In genomic region chr10:131901181-131901829, GRCh38 we compare ENCODE assay signal across 8 cellular contexts. TPM values are rescaled to one million over a fixed set of nuclear protein-coding genes. Genes with fewer than 3 reads are reported as not detected.
DNase-seq lines count a peak whose midpoint lies in the region; ATAC-seq and TF ChIP-seq lines count a peak whose summit lies in the region.

No MANE protein-coding gene starts in this region.

- H3K4me2 ChIP-seq in HCT116 (ENCODE audit: low read length) (peak overlapping the region; percentile 77), MM.1S (ENCODE audit: low read depth, low read length) (peak overlapping the region; percentile 90), neural progenitor cell (peak overlapping the region; percentile 93)

- peaks cover 18% of the 10 kb centered on the region for H3K27me3 Mint-ChIP-seq in activated T-helper 1 cell treated with anti-CD3 and anti-CD28 coated beads, Interleukin-12 subunit alpha, Interleukin-12 subunit beta, Interleukin-2, Interleukin-4 antibody, amounts not matched to agents 30 ng/mL and 10 ng/mL and 1 ng/mL, durations not matched to agents 14 hours and 24 hours and 36 hours (ENCODE audit: insufficient read depth)
- peaks cover 18% of the 10 kb centered on the region for H3K27me3 Mint-ChIP-seq in neural progenitor cell (ENCODE audit: insufficient read depth, low read depth)

- DNase-seq in GM13976 (ENCODE audit: low spot score) (peak; percentile 52), HCT116 (ENCODE audit: low read depth, low spot score) (no peak), MM.1S (peak; percentile 40), foreskin keratinocyte (no peak), neural progenitor cell (ENCODE audit: low spot score) (peak; percentile 60), NCI-H187 treated with DMSO at 0.1 percent for 48 hours (lab: John Stamatoyannopoulos, UW) (no peak), amniotic stem cell (lab: John Stamatoyannopoulos, UW) (no peak)
- DNase-seq in activated T-helper 1 cell treated with anti-CD3 and anti-CD28 coated beads, Interleukin-12 subunit alpha, Interleukin-12 subunit beta, Interleukin-2, Interleukin-4 antibody, amounts not matched to agents 30 ng/mL and 10 ng/mL and 1 ng/mL, durations not matched to agents 14 hours and 24 hours and 36 hours (ENCODE audit: low spot score): peak; percentile 52

- H3K36me3 ChIP-seq in HCT116 (ENCODE audit: control insufficient read depth in 1 of 2, insufficient read depth in 2 of 2, low read length in 2 of 2) (0 out of 4 replicates have a peak, but pooled peaks cover 0 to 3% of the 10 kb centered on the region in 2 experiments), MM.1S (replicated peaks; ENCODE audit: insufficient read depth, low read length) (no peaks in the 10 kb centered on the region; the same call in 1 of the 2 replicates), neural progenitor cell (no peaks in the 10 kb centered on the region)

- POLR2A ChIA-PET in HCT116 (lab: Charles Lee): no interaction called here

- H3K27ac Mint-ChIP-seq in activated T-helper 1 cell treated with anti-CD3 and anti-CD28 coated beads, Interleukin-12 subunit alpha, Interleukin-12 subunit beta, Interleukin-2, Interleukin-4 antibody, amounts not matched to agents 30 ng/mL and 10 ng/mL and 1 ng/mL, durations not matched to agents 14 hours and 24 hours and 36 hours: peak overlapping the region; percentile 83
- no peak overlapping the region for H3K27ac Mint-ChIP-seq in neural progenitor cell

- no peaks in the 10 kb centered on the region for H3K27me3 ChIP-seq in HCT116 (ENCODE audit: insufficient read depth, low read length)
- peaks cover 24% of the 10 kb centered on the region for H3K27me3 ChIP-seq in MM.1S (replicated peaks; ENCODE audit: insufficient read depth, low read length)
- no peaks in the 10 kb centered on the region for H3K27me3 ChIP-seq in foreskin keratinocyte
- peaks cover 21% of the 10 kb centered on the region for H3K27me3 ChIP-seq in neural progenitor cell

- 0 out of 2 replicates have a peak, but pooled peaks have one; percentile 3 for ATAC-seq in HCT116
- ATAC-seq in foreskin keratinocyte: no peak

- no peaks in the 10 kb centered on the region for H4K20me1 ChIP-seq in HCT116 (ENCODE audit: insufficient read depth)
- no peaks in the 10 kb centered on the region; the same call in 1 of the 2 replicates for H4K20me1 ChIP-seq in MM.1S (ENCODE audit: insufficient read depth, low read length)
- H4K20me1 ChIP-seq in neural progenitor cell (ENCODE audit: low read depth): peaks cover 48% of the 10 kb centered on the region

- RAD21 ChIA-PET in HCT116 (lab: Charles Lee; ENCODE audit: low non-redundant PET in 1 of 2, low total read pairs in 2 of 2, uncharacterized antibody in 2 of 2, unreplicated experiment in 2 of 2): no interaction called here

- intact Hi-C loops in HCT116 (cut with micrococcal nuclease): no loop called here
- intact Hi-C loops in activated T-helper 1 cell treated with anti-CD3 and anti-CD28 coated beads, Interleukin-12 subunit alpha, Interleukin-12 subunit beta, Interleukin-2, Interleukin-4 antibody, amounts not matched to agents 30 ng/mL and 10 ng/mL and 1 ng/mL, durations not matched to agents 14 hours and 24 hours and 36 hours (cut with micrococcal nuclease): loop anchor here (1.0 to 10.0 kb wide), 9 partner anchors 13 to 1493 kb away; partner anchors contain the start of genes ADAM8, LRRC27, MTG1 and STK32C

- in situ Hi-C loops in GM13976 (cut with MboI; ENCODE audit: low sequenced_read_pairs, unreplicated experiment): no loop called here

- BruUV-seq in HCT116 (replicated peaks; lab: Mats Ljungman, UMichigan): no TSS peak

- no peak for TF ChIP-seq POLR2A in HCT116 (IDR thresholded peaks at IDR 0.05; ENCODE audit: borderline replicate concordance, extremely low read depth, insufficient read depth, insufficient read length)

- no peak for TF ChIP-seq RAD21 in HCT116 (IDR thresholded peaks at IDR 0.05; ENCODE audit: low read depth)

- peaks cover 17% of the 10 kb centered on the region for H3K36me3 Mint-ChIP-seq in activated T-helper 1 cell treated with anti-CD3 and anti-CD28 coated beads, Interleukin-12 subunit alpha, Interleukin-12 subunit beta, Interleukin-2, Interleukin-4 antibody, amounts not matched to agents 30 ng/mL and 10 ng/mL and 1 ng/mL, durations not matched to agents 14 hours and 24 hours and 36 hours (ENCODE audit: low read depth)
- peaks cover 9% of the 10 kb centered on the region for H3K36me3 Mint-ChIP-seq in neural progenitor cell

- peak overlapping the region; percentile 91 for H3K4me3 Mint-ChIP-seq in activated T-helper 1 cell treated with anti-CD3 and anti-CD28 coated beads, Interleukin-12 subunit alpha, Interleukin-12 subunit beta, Interleukin-2, Interleukin-4 antibody, amounts not matched to agents 30 ng/mL and 10 ng/mL and 1 ng/mL, durations not matched to agents 14 hours and 24 hours and 36 hours
- peak overlapping the region; percentile 90 for H3K4me3 Mint-ChIP-seq in neural progenitor cell

- H2AFZ ChIP-seq in HCT116 (ENCODE audit: low read depth, low read length, poor library complexity, severe bottlenecking): no peak overlapping the region
- H2AFZ ChIP-seq in MM.1S (ENCODE audit: low read length): 0 out of 2 replicates have a peak overlapping the region, but pooled peaks have one; percentile 11
- H2AFZ ChIP-seq in neural progenitor cell (replicated peaks): peak overlapping the region; percentile 74

- peaks cover 15 to 34% of the 10 kb centered on the region in 2 experiments for H3K4me1 ChIP-seq in HCT116 (ENCODE audit: control insufficient read depth in 1 of 2, insufficient read depth in 2 of 2, low read length in 2 of 2)
- peaks cover 13% of the 10 kb centered on the region; the same call in 1 of the 2 replicates for H3K4me1 ChIP-seq in MM.1S (ENCODE audit: low read length)
- peaks cover 9% of the 10 kb centered on the region for H3K4me1 ChIP-seq in foreskin keratinocyte
- H3K4me1 ChIP-seq in neural progenitor cell: peaks cover 6% of the 10 kb centered on the region

- H3K9me3 Mint-ChIP-seq in activated T-helper 1 cell treated with anti-CD3 and anti-CD28 coated beads, Interleukin-12 subunit alpha, Interleukin-12 subunit beta, Interleukin-2, Interleukin-4 antibody, amounts not matched to agents 30 ng/mL and 10 ng/mL and 1 ng/mL, durations not matched to agents 14 hours and 24 hours and 36 hours: no peaks in the 10 kb centered on the region
- no peaks in the 10 kb centered on the region for H3K9me3 Mint-ChIP-seq in neural progenitor cell

- H3F3A ChIP-seq in MM.1S (ENCODE audit: insufficient read depth, low read length): no peaks in the 10 kb centered on the region
- no peaks in the 10 kb centered on the region for H3F3A ChIP-seq in neural progenitor cell (ENCODE audit: low read depth)

- H3K9me3 ChIP-seq in HCT116 (ENCODE audit: control insufficient read depth in 1 of 2, insufficient read depth in 1 of 2, low read depth in 1 of 2, low read length in 2 of 2) (no peaks in the 10 kb centered on the region), MM.1S (replicated peaks; ENCODE audit: insufficient read depth, low read length) (no peaks in the 10 kb centered on the region), neural progenitor cell (ENCODE audit: low read depth) (no peaks in the 10 kb centered on the region)

- peak overlapping the region; percentile 76 for H3K9ac ChIP-seq in HCT116 (ENCODE audit: low read length)
- H3K9ac ChIP-seq in MM.1S (ENCODE audit: low read length): peak overlapping the region; percentile 65; the same call in 1 of the 2 replicates
- H3K9ac ChIP-seq in neural progenitor cell: peak overlapping the region; percentile 72

- CTCF ChIA-PET in HCT116 (lab: Charles Lee): interaction anchor here (1.6 kb wide), 1 partner anchor 9 kb away, joined by 3 read pairs; no protein-coding TSS in a partner anchor

- H3K27ac ChIP-seq in HCT116 (ENCODE audit: low read depth, low read length) (peak overlapping the region; percentile 60; the same call in 1 of the 2 replicates), MM.1S (ENCODE audit: low read length) (peak overlapping the region; percentile 9; the same call in 1 of the 2 replicates), foreskin keratinocyte (peak overlapping the region; percentile 95), neural progenitor cell (no peak overlapping the region)

- H3K79me2 ChIP-seq in HCT116 (ENCODE audit: insufficient read depth, low read length) (peaks cover 46% of the 10 kb centered on the region), MM.1S (ENCODE audit: low read length) (peaks cover 48% of the 10 kb centered on the region), neural progenitor cell (ENCODE audit: low read depth) (peaks cover 52% of the 10 kb centered on the region)

- peak overlapping the region; percentile 64 to 65 for H3K4me3 ChIP-seq in HCT116 (replicated peaks in 1 of 2; ENCODE audit: low read depth in 1 of 2, low read length in 2 of 2)
- H3K4me3 ChIP-seq in MM.1S (ENCODE audit: low read length): peak overlapping the region; percentile 74
- peak overlapping the region; percentile 98 for H3K4me3 ChIP-seq in neural progenitor cell

- peaks cover 62% of the 10 kb centered on the region for H3K4me1 Mint-ChIP-seq in activated T-helper 1 cell treated with anti-CD3 and anti-CD28 coated beads, Interleukin-12 subunit alpha, Interleukin-12 subunit beta, Interleukin-2, Interleukin-4 antibody, amounts not matched to agents 30 ng/mL and 10 ng/mL and 1 ng/mL, durations not matched to agents 14 hours and 24 hours and 36 hours (ENCODE audit: low read depth)
- peaks cover 22% of the 10 kb centered on the region for H3K4me1 Mint-ChIP-seq in neural progenitor cell

- no peaks in the 10 kb centered on the region for H3K9me2 ChIP-seq in HCT116 (ENCODE audit: insufficient read depth)
- no peaks in the 10 kb centered on the region for H3K9me2 ChIP-seq in MM.1S (replicated peaks; ENCODE audit: insufficient read depth, low read length)

- no peak for TF ChIP-seq CTCF in GM13976 (IDR thresholded peaks at IDR 0.05; ENCODE audit: borderline replicate concordance, control extremely low read depth, extremely low read depth, insufficient read depth, missing control alignments)
- no peak for TF ChIP-seq CTCF in HCT116 (IDR thresholded peaks at IDR 0.05 in 2 of 3, conservative IDR thresholded peaks at IDR 0.05 in 1 of 3; ENCODE audit: borderline replicate concordance in 1 of 3, insufficient read depth in 1 of 3, low read depth in 2 of 3, low read length in 2 of 3)
- no peak for TF ChIP-seq CTCF in MM.1S (IDR thresholded peaks at IDR 0.05; ENCODE audit: low read length)
- TF ChIP-seq CTCF in foreskin keratinocyte (conservative IDR thresholded peaks at IDR 0.05): no peak
- no peak for TF ChIP-seq CTCF in neural progenitor cell (IDR thresholded peaks at IDR 0.05)

TF ChIP-seq in HCT116, 20 proteins besides CTCF, POLR2A, EP300 and RAD21:
- peak; percentile 58 for TF ChIP-seq ZFX (IDR thresholded peaks at IDR 0.05)
- TF ChIP-seq ELF1 (IDR thresholded peaks at IDR 0.05; ENCODE audit: borderline replicate concordance, low read depth): no peak

RNA-seq across cellular contexts. Expression of gene PPP2R2D, which starts 0.5 kb away (rescaled TPM):
- total RNA-seq in HCT116 (2021; ENCODE audit: unreplicated experiment) (18.1 TPM), foreskin keratinocyte (42.0 and 42.7 TPM in 2 replicates), neural progenitor cell (ENCODE audit: low replicate concordance) (28.1 and 31.2 TPM in 2 replicates)
- polyA plus RNA-seq in HCT116 (2012): 11.4 and 13.2 TPM in 2 replicates
- total RNA-seq in activated T-helper 1 cell treated with anti-CD3 and anti-CD28 coated beads, Interleukin-12 subunit alpha, Interleukin-12 subunit beta, Interleukin-2, Interleukin-4 antibody, amounts not matched to agents 30 ng/mL and 10 ng/mL and 1 ng/mL, durations not matched to agents 14 hours and 24 hours and 36 hours: 37.6 and 38.4 TPM in 2 replicates
- 38.9 and 42.2 TPM in 2 replicates for polyA plus RNA-seq in foreskin keratinocyte

Comparison
In these comparisons a context has a peak if more than half of its experiments do, and no peak if none do; other contexts are left out.
1. DNase-seq: peak in GM13976 (single experiment), MM.1S (single experiment), activated T-helper 1 cell treated with anti-CD3 and anti-CD28 coated beads, Interleukin-12 subunit alpha, Interleukin-12 subunit beta, Interleukin-2, Interleukin-4 antibody, amounts not matched to agents 30 ng/mL and 10 ng/mL and 1 ng/mL, durations not matched to agents 14 hours and 24 hours and 36 hours (single experiment) and neural progenitor cell (single experiment); none in HCT116 (single experiment), foreskin keratinocyte (0 of 2), NCI-H187 treated with DMSO at 0.1 percent for 48 hours (single experiment) and amniotic stem cell (single experiment).
2. Peak in every context shown above with its lines, with median percentiles within 50 percentile points of each other: H3K4me2 ChIP-seq, H3K4me3 ChIP-seq and H3K9ac ChIP-seq.